Comparison of ENCODE assay signal across 7 cellular contexts in genomic region chr2:121701761-121702160, GRCh38. TPM values are rescaled to one million over a fixed set of nuclear protein-coding genes. Genes with fewer than 3 reads are reported as not detected.
DNase-seq lines count a peak whose midpoint lies in the region; ATAC-seq and TF ChIP-seq lines count a peak whose summit lies in the region.
"Not testable (repeated sequence)": the region's sequence is repeated elsewhere in the genome, so short reads cannot be mapped to it uniquely, and the experiment has no call there.

No MANE protein-coding gene starts in this region.

- not testable (repeated sequence) for H3K4me3 Mint-ChIP-seq in Calu3 (ENCODE audit: low read depth, unreplicated experiment); activated CD4-positive, alpha-beta T cell treated with anti-CD3 and anti-CD28 coated beads for 36 hours; nephron
- H3K4me3 Mint-ChIP-seq in activated T-helper 17 cell treated with anti-CD3 and anti-CD28 coated beads, Interleukin-2, amount 50 U/mL, for 72 hours = peak overlapping the region; percentile 90
- H3K4me3 Mint-ChIP-seq in effector memory CD8-positive, alpha-beta T cell = peak overlapping the region in 1 of 2 donors; percentile 85

- not testable (repeated sequence) for BruUV-seq in Calu3 (replicated peaks; lab: Mats Ljungman, UMichigan)

- peaks cover 71% of the 10 kb centered on the region for H3K4me1 Mint-ChIP-seq in Calu3 (ENCODE audit: low read depth, unreplicated experiment)
- H3K4me1 Mint-ChIP-seq in activated CD4-positive, alpha-beta T cell treated with anti-CD3 and anti-CD28 coated beads for 36 hours = peaks cover 44% of the 10 kb centered on the region
- peaks cover 34% of the 10 kb centered on the region for H3K4me1 Mint-ChIP-seq in activated T-helper 17 cell treated with anti-CD3 and anti-CD28 coated beads, Interleukin-2, amount 50 U/mL, for 72 hours
- peaks cover 34 to 37% of the 10 kb centered on the region in 2 donors for H3K4me1 Mint-ChIP-seq in effector memory CD8-positive, alpha-beta T cell (ENCODE audit: low read depth in 2 of 2)
- peaks cover 25% of the 10 kb centered on the region for H3K4me1 Mint-ChIP-seq in nephron

- not testable (repeated sequence) for H3K4me3 ChIP-seq in RWPE2 (ENCODE audit: severe bottlenecking)

- TF ChIP-seq CTCF in Calu3 (IDR thresholded peaks at IDR 0.05; ENCODE audit: unreplicated experiment); RWPE2 (IDR thresholded peaks at IDR 0.05; ENCODE audit: poor library complexity, severe bottlenecking); nephron (IDR thresholded peaks at IDR 0.05; ENCODE audit: unreplicated experiment in 3 of 3): not testable (repeated sequence)

- H3K36me3 Mint-ChIP-seq in Calu3 (ENCODE audit: insufficient read depth, unreplicated experiment) = peaks cover 32% of the 10 kb centered on the region
- not testable (repeated sequence) for H3K36me3 Mint-ChIP-seq in activated CD4-positive, alpha-beta T cell treated with anti-CD3 and anti-CD28 coated beads for 36 hours (ENCODE audit: low read depth); activated T-helper 17 cell treated with anti-CD3 and anti-CD28 coated beads, Interleukin-2, amount 50 U/mL, for 72 hours (ENCODE audit: low read depth); nephron (ENCODE audit: low read depth)
- peaks cover 29% of the 10 kb centered on the region for H3K36me3 Mint-ChIP-seq in effector memory CD8-positive, alpha-beta T cell (ENCODE audit: insufficient read depth)

- H3K27ac ChIP-seq in RWPE2 (ENCODE audit: poor library complexity, severe bottlenecking) = peak overlapping the region; percentile 89

- CTCF ChIA-PET in Calu3 (lab: Charles Lee) = interaction anchor here (0.6 kb wide), 1 partner anchor 12 kb away, joined by 4 read pairs; no protein-coding TSS in a partner anchor
- CTCF ChIA-PET in activated CD4-positive, alpha-beta T cell treated with anti-CD3 and anti-CD28 coated beads for 36 hours (lab: Charles Lee) = interaction anchor here (1.2 to 1.7 kb wide), 3 partner anchors 11 to 17 kb away, joined by 3 to 5 read pairs (median 4); no protein-coding TSS in a partner anchor

- H3K9me3 Mint-ChIP-seq in Calu3 (ENCODE audit: low read depth, unreplicated experiment); activated CD4-positive, alpha-beta T cell treated with anti-CD3 and anti-CD28 coated beads for 36 hours (ENCODE audit: low read depth); activated T-helper 17 cell treated with anti-CD3 and anti-CD28 coated beads, Interleukin-2, amount 50 U/mL, for 72 hours; effector memory CD8-positive, alpha-beta T cell; nephron: not testable (repeated sequence)

- not testable (repeated sequence) for H3K36me3 ChIP-seq in RWPE2 (ENCODE audit: low read depth)

- H3K27ac Mint-ChIP-seq in Calu3 (ENCODE audit: unreplicated experiment) (peak overlapping the region; percentile 90), nephron (peak overlapping the region in 2 of 3 experiments; percentile 10 to 22)
- H3K27ac Mint-ChIP-seq in activated CD4-positive, alpha-beta T cell treated with anti-CD3 and anti-CD28 coated beads for 36 hours = peak overlapping the region; percentile 51
- peak overlapping the region; percentile 22 for H3K27ac Mint-ChIP-seq in activated T-helper 17 cell treated with anti-CD3 and anti-CD28 coated beads, Interleukin-2, amount 50 U/mL, for 72 hours
- H3K27ac Mint-ChIP-seq in effector memory CD8-positive, alpha-beta T cell = peak overlapping the region; percentile 98 to 99

- POLR2A ChIA-PET in activated CD4-positive, alpha-beta T cell treated with anti-CD3 and anti-CD28 coated beads for 36 hours (lab: Charles Lee) = interaction anchor here (0.6 to 4.2 kb wide), 2 partner anchors 52 to 138 kb away, joined by 3 to 55 read pairs; partner anchors contain the start of gene CLASP1

- not testable (repeated sequence) for ATAC-seq in RWPE2 (ENCODE audit: low read depth); activated CD4-positive, alpha-beta T cell treated with anti-CD3 and anti-CD28 coated beads for 36 hours; activated T-helper 17 cell treated with anti-CD3 and anti-CD28 coated beads, Interleukin-2, amount 50 U/mL, for 72 hours (replicated peaks); effector memory CD8-positive, alpha-beta T cell (replicated peaks)

- intact Hi-C loops in Calu3 (cut with micrococcal nuclease; ENCODE audit: unreplicated experiment); activated CD4-positive, alpha-beta T cell treated with anti-CD3 and anti-CD28 coated beads for 36 hours (cut with DNase I, micrococcal nuclease): not testable (repeated sequence)

- not testable (repeated sequence) for DNase-seq in Calu3; RWPE2 (ENCODE audit: low spot score); activated CD4-positive, alpha-beta T cell treated with anti-CD3 and anti-CD28 coated beads for 36 hours; effector memory CD8-positive, alpha-beta T cell
- DNase-seq in MV-4-11 (lab: John Stamatoyannopoulos, UW) = peak; percentile 39

- H3K27me3 Mint-ChIP-seq in Calu3 (ENCODE audit: unreplicated experiment); activated CD4-positive, alpha-beta T cell treated with anti-CD3 and anti-CD28 coated beads for 36 hours; activated T-helper 17 cell treated with anti-CD3 and anti-CD28 coated beads, Interleukin-2, amount 50 U/mL, for 72 hours; effector memory CD8-positive, alpha-beta T cell; nephron (ENCODE audit: low read depth): not testable (repeated sequence)

- peaks cover 29% of the 10 kb centered on the region for H3K4me1 ChIP-seq in RWPE2 (ENCODE audit: insufficient read depth, poor library complexity, severe bottlenecking)

- H3K27me3 ChIP-seq in RWPE2 (ENCODE audit: insufficient read depth, poor library complexity, severe bottlenecking) = not testable (repeated sequence)

- H3K9me3 ChIP-seq in RWPE2 (ENCODE audit: severe bottlenecking) = not testable (repeated sequence)

RNA-seq across cellular contexts. Expression of gene NIFK, which starts 34.9 kb away (rescaled TPM):
- 82.9 and 95.2 TPM in 2 replicates for total RNA-seq in Calu3 (2022)
- 100 to 1,000 TPM; 148 to 213 TPM for total RNA-seq in activated CD4-positive, alpha-beta T cell treated with anti-CD3 and anti-CD28 coated beads for 36 hours
- total RNA-seq in activated T-helper 17 cell treated with anti-CD3 and anti-CD28 coated beads, Interleukin-2, amount 50 U/mL, for 72 hours = 100 to 1,000 TPM; 103 to 146 TPM

RNA-seq across cellular contexts. Expression of gene CLASP1, which starts 52.5 kb away (rescaled TPM):
- 54.3 and 59.7 TPM in 2 replicates for total RNA-seq in Calu3 (2022)
- total RNA-seq in activated CD4-positive, alpha-beta T cell treated with anti-CD3 and anti-CD28 coated beads for 36 hours = 10 to 100 TPM; 56.8 to 75.6 TPM
- 100 to 1,000 TPM in 1 of 2 donors, 10 to 100 TPM in 1; 86.7 to 138 TPM for total RNA-seq in activated T-helper 17 cell treated with anti-CD3 and anti-CD28 coated beads, Interleukin-2, amount 50 U/mL, for 72 hours

RNA-seq across cellular contexts. Expression of gene TSN, which starts 53.7 kb away (rescaled TPM):
- total RNA-seq in Calu3 (2022) = 125 and 142 TPM in 2 replicates
- 10 to 100 TPM; 44.0 to 71.2 TPM for total RNA-seq in activated CD4-positive, alpha-beta T cell treated with anti-CD3 and anti-CD28 coated beads for 36 hours
- total RNA-seq in activated T-helper 17 cell treated with anti-CD3 and anti-CD28 coated beads, Interleukin-2, amount 50 U/mL, for 72 hours = 10 to 100 TPM; 33.7 to 80.7 TPM

Comparison
In these comparisons a context has a peak if more than half of its experiments do, and no peak if none do; other contexts are left out.
1. H3K27ac Mint-ChIP-seq: peak in every context shown above with its lines; median percentile 98 in effector memory CD8-positive, alpha-beta T cell; 90 in Calu3; 51 in activated CD4-positive, alpha-beta T cell treated with anti-CD3 and anti-CD28 coated beads for 36 hours; 22 in activated T-helper 17 cell treated with anti-CD3 and anti-CD28 coated beads, Interleukin-2, amount 50 U/mL, for 72 hours; 16 in nephron.